Comparison of ENCODE assay signal across 8 cellular contexts in genomic region chr11:78078218-78079167, GRCh38. TPM values are rescaled to one million over a fixed set of nuclear protein-coding genes. Genes with fewer than 3 reads are reported as not detected.
DNase-seq lines count a peak whose midpoint lies in the region; ATAC-seq and TF ChIP-seq lines count a peak whose summit lies in the region.

No MANE protein-coding gene starts in this region.

- POLR2A ChIA-PET in MCF 10A (lab: Yijun Ruan, JAX): interaction anchor here (0.6 to 3.1 kb wide), 16 partner anchors 9 to 339 kb away, joined by 3 to 28 read pairs (median 5); partner anchors contain the start of genes ALG8, GAB2, INTS4 and KCTD21

- peak overlapping the region; percentile 86 for H3K4me3 ChIP-seq in ACC112 (ENCODE audit: low read depth, low read length)
- H3K4me3 ChIP-seq in Jurkat, Clone E6-1 (ENCODE audit: low read length): peak overlapping the region; percentile 94
- H3K4me3 ChIP-seq in mucosa of rectum (ENCODE audit: low read length in 2 of 2): peak overlapping the region; percentile 94 to 95

- H3K27ac ChIP-seq in ACC112 (ENCODE audit: low read depth, low read length) (no peak overlapping the region), mucosa of rectum (ENCODE audit: low read depth in 2 of 2, low read length in 2 of 2) (no peak overlapping the region)

- peak overlapping the region; percentile 65 for H3K27ac Mint-ChIP-seq in MCF 10A (ENCODE audit: low read depth, unreplicated experiment)

- ATAC-seq in HG02798 (IDR thresholded peaks at IDR 0.05; ENCODE audit: poor library complexity, unreplicated experiment) (no peak), GM19324 (IDR thresholded peaks at IDR 0.05; ENCODE audit: low FRiP score, unreplicated experiment) (no peak)

- DNase-seq in Jurkat, Clone E6-1 (ENCODE audit: low read depth, low spot score): no peak
- no peak for DNase-seq in MCF 10A (ENCODE audit: unreplicated experiment)
- no peak for DNase-seq in iPS-NIHi11 (ENCODE audit: low spot score)
- DNase-seq in NCI-H187 treated with DMSO at 0.1 percent for 48 hours (lab: John Stamatoyannopoulos, UW): no peak

- H3K4me1 ChIP-seq in ACC112 (ENCODE audit: control insufficient read depth, insufficient read depth, low read length, unreplicated experiment) (peaks cover 15% of the 10 kb centered on the region), mucosa of rectum (ENCODE audit: control insufficient read depth in 2 of 2, insufficient read depth in 2 of 2, low read length in 2 of 2) (peaks cover 13 to 14% of the 10 kb centered on the region in 2 donors)

- CTCF ChIA-PET in MCF 10A (lab: Yijun Ruan, JAX): interaction anchor here (0.7 to 2.4 kb wide), 10 partner anchors 10 to 486 kb away, joined by 3 to 17 read pairs (median 3); partner anchors contain the start of gene INTS4

- no peaks in the 10 kb centered on the region for H3K9me3 ChIP-seq in mucosa of rectum (ENCODE audit: control insufficient read depth in 2 of 2, low read length in 2 of 2)

- no peaks in the 10 kb centered on the region for H3K36me3 ChIP-seq in ACC112 (ENCODE audit: insufficient read depth, low read length)
- H3K36me3 ChIP-seq in mucosa of rectum (ENCODE audit: control insufficient read depth in 2 of 2, insufficient read depth in 2 of 2, low read length in 2 of 2): no peaks in the 10 kb centered on the region

- H3K4me1 Mint-ChIP-seq in MCF 10A (ENCODE audit: insufficient read depth, unreplicated experiment): peaks cover 38% of the 10 kb centered on the region

- H2AFZ ChIP-seq in ACC112 (ENCODE audit: low read length, unreplicated experiment): peak overlapping the region; percentile 65

- H3K36me3 Mint-ChIP-seq in MCF 10A (ENCODE audit: insufficient read depth, unreplicated experiment): peaks cover 22% of the 10 kb centered on the region

- H3K27me3 Mint-ChIP-seq in MCF 10A (ENCODE audit: insufficient read depth, unreplicated experiment): no peaks in the 10 kb centered on the region

- peak overlapping the region; percentile 83 for H3K4me3 Mint-ChIP-seq in MCF 10A (ENCODE audit: unreplicated experiment)

- H3K9me3 Mint-ChIP-seq in MCF 10A (ENCODE audit: unreplicated experiment): no peaks in the 10 kb centered on the region

- H3K27me3 ChIP-seq in ACC112 (ENCODE audit: insufficient read depth, low read length): no peaks in the 10 kb centered on the region
- no peaks in the 10 kb centered on the region for H3K27me3 ChIP-seq in mucosa of rectum (ENCODE audit: control insufficient read depth in 2 of 2, insufficient read depth in 2 of 2, low read length in 2 of 2)

- BruUV-seq in MCF 10A (replicated peaks; lab: Mats Ljungman, UMichigan): no TSS peak

- intact Hi-C loops in MCF 10A (cut with micrococcal nuclease): loop anchor here (1.0 kb wide), 1 partner anchor 27 kb away; no protein-coding TSS in a partner anchor

- no peak for TF ChIP-seq CTCF in MCF 10A (IDR thresholded peaks at IDR 0.05; ENCODE audit: unreplicated experiment)

- peak overlapping the region; percentile 90 to 95 for H3K9ac ChIP-seq in mucosa of rectum (ENCODE audit: low read depth in 1 of 2, low read length in 2 of 2)

- peaks cover 54% of the 10 kb centered on the region for H3K79me2 ChIP-seq in ACC112 (ENCODE audit: control insufficient read depth, insufficient read depth, low read length, unreplicated experiment)

RNA-seq across cellular contexts. Expression of gene NDUFC2, which starts 1.2 kb away (rescaled TPM):
- 271 TPM for polyA plus RNA-seq in Jurkat, Clone E6-1 (2012; ENCODE audit: insufficient read depth, insufficient read length)
- total RNA-seq in MCF 10A (2022): 156 and 186 TPM in 2 replicates

RNA-seq across cellular contexts. Expression of gene THRSP, which starts 14.8 kb away (rescaled TPM):
- polyA plus RNA-seq in Jurkat, Clone E6-1 (2012; ENCODE audit: insufficient read depth, insufficient read length): not detected
- total RNA-seq in MCF 10A (2022): not detected in 2 replicates

RNA-seq across cellular contexts. Expression of gene KCTD14, which starts 55.4 kb away (rescaled TPM):
- not detected for polyA plus RNA-seq in Jurkat, Clone E6-1 (2012; ENCODE audit: insufficient read depth, insufficient read length)
- total RNA-seq in MCF 10A (2022): 1.5 and 2.2 TPM in 2 replicates
